ENCODE assay signal across 12 cellular contexts in the genomic region with DNA sequence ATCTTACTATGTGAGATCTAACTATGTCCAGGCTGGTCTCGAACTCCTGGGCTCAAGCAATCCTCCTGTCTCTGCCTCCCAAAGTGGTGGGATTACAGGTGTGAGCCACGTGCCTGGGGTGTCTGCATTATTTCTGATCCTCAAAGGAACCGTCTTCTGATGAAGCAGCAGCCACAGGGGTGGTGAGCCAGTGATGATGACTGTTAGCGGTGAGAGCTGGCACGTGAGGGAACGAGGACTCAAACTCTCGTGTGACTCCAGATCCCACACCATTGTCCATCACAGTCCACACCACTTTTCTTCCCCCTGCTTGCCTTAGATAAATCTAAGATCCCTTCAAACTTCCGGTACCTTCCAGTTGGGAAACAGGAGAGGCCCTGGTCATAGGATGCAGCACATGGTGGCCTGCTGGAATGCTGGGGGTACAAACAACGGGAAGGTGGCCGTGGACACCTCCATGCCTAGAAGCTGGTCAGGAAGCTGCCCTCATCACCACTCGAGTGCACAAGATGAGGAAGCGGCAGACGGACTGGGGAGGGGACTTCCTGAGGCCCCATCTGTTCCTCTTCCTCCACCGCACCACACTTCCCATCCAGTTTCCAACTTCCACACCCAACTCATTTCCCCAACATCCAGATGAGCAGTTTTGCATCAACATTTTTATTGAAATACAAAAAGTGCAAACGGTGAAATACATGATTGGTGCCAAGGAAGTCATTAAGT. TPM values are rescaled to one million over a fixed set of nuclear protein-coding genes. Genes with fewer than 3 reads are reported as not detected.
DNase-seq lines count a peak whose midpoint lies in the region; ATAC-seq and TF ChIP-seq lines count a peak whose summit lies in the region.
"Had no signal": no experiment of that assay in that cellular context is flagged by ENCODE, and none has a peak within 500 bp of the region (broad histone marks: within the 10 kb centered on the region; RNA-seq: fewer than 3 reads in every experiment).

No MANE protein-coding gene starts in this region.

- no peak for TF ChIP-seq POLR2A in tibial nerve (IDR thresholded peaks at IDR 0.05)

- peaks cover 30 to 53% (median 40%) of the 10 kb centered on the region in 4 donors for H3K36me3 ChIP-seq in liver (ENCODE audit: control insufficient read depth in 4 of 4, insufficient read depth in 3 of 4, low read depth in 1 of 4, low read length in 3 of 4)
- peaks cover 3 to 81% (median 34%) of the 10 kb centered on the region in 3 donors for H3K36me3 ChIP-seq in tibial nerve

- peaks cover 18 to 42% (median 21%) of the 10 kb centered on the region in 4 donors for H3K4me1 ChIP-seq in liver (ENCODE audit: control insufficient read depth in 4 of 4, insufficient read depth in 4 of 4, low read length in 3 of 4)
- H3K4me1 ChIP-seq in tibial nerve, result peaks cover 3 to 49% (median 28%) of the 10 kb centered on the region in 4 donors

- CTCF ChIA-PET in activated naive CD4-positive, alpha-beta T cell treated with anti-CD3 and anti-CD28 coated beads, Interleukin-2, amount 10 ng/mL, durations not matched to agents 7 days and 5 days (lab: Charles Lee), result no interaction called here

- H3K4me3 Mint-ChIP-seq in activated naive CD4-positive, alpha-beta T cell treated with anti-CD3 and anti-CD28 coated beads, Interleukin-2, amount 10 ng/mL, durations not matched to agents 7 days and 5 days, result no peak overlapping the region
- peak overlapping the region; percentile 16 for H3K4me3 Mint-ChIP-seq in activated naive CD8-positive, alpha-beta T cell treated with anti-CD3 and anti-CD28 coated beads, Interleukin-2, amount 10 ng/mL, durations not matched to agents 7 days and 5 days
- H3K4me3 Mint-ChIP-seq in osteocyte (ENCODE audit: unreplicated experiment), result no peak overlapping the region

- no peaks in the 10 kb centered on the region for H3K27me3 Mint-ChIP-seq in activated naive CD4-positive, alpha-beta T cell treated with anti-CD3 and anti-CD28 coated beads, Interleukin-2, amount 10 ng/mL, durations not matched to agents 7 days and 5 days
- H3K27me3 Mint-ChIP-seq in activated naive CD8-positive, alpha-beta T cell treated with anti-CD3 and anti-CD28 coated beads, Interleukin-2, amount 10 ng/mL, durations not matched to agents 7 days and 5 days, result no peaks in the 10 kb centered on the region
- H3K27me3 Mint-ChIP-seq in osteocyte (ENCODE audit: unreplicated experiment), result no peaks in the 10 kb centered on the region
- H3K27me3 Mint-ChIP-seq: progenitor cell of endocrine pancreas had no signal

- H3K9me3 ChIP-seq in liver (ENCODE audit: control insufficient read depth in 4 of 4, low read length in 3 of 4), result no peaks in the 10 kb centered on the region
- no peaks in the 10 kb centered on the region for H3K9me3 ChIP-seq in tibial nerve

- peak overlapping the region; percentile 86 to 97 for H3K27ac ChIP-seq in liver (ENCODE audit: low read depth in 1 of 2, low read length in 2 of 2)
- peak overlapping the region in 3 of 4 donors; percentile 74 to 87 (median 87) for H3K27ac ChIP-seq in tibial nerve

- peaks cover 51% of the 10 kb centered on the region for H3K36me3 Mint-ChIP-seq in activated naive CD4-positive, alpha-beta T cell treated with anti-CD3 and anti-CD28 coated beads, Interleukin-2, amount 10 ng/mL, durations not matched to agents 7 days and 5 days
- H3K36me3 Mint-ChIP-seq in activated naive CD8-positive, alpha-beta T cell treated with anti-CD3 and anti-CD28 coated beads, Interleukin-2, amount 10 ng/mL, durations not matched to agents 7 days and 5 days, result peaks cover 26% of the 10 kb centered on the region
- peaks cover 24% of the 10 kb centered on the region for H3K36me3 Mint-ChIP-seq in osteocyte (ENCODE audit: unreplicated experiment)

- peak overlapping the region; percentile 40 for H3K27ac Mint-ChIP-seq in activated naive CD4-positive, alpha-beta T cell treated with anti-CD3 and anti-CD28 coated beads, Interleukin-2, amount 10 ng/mL, durations not matched to agents 7 days and 5 days
- peak overlapping the region; percentile 74 for H3K27ac Mint-ChIP-seq in activated naive CD8-positive, alpha-beta T cell treated with anti-CD3 and anti-CD28 coated beads, Interleukin-2, amount 10 ng/mL, durations not matched to agents 7 days and 5 days
- H3K27ac Mint-ChIP-seq in osteocyte (ENCODE audit: unreplicated experiment), result no peak overlapping the region
- H3K27ac Mint-ChIP-seq: progenitor cell of endocrine pancreas had no signal

- H3K4me1 Mint-ChIP-seq in activated naive CD4-positive, alpha-beta T cell treated with anti-CD3 and anti-CD28 coated beads, Interleukin-2, amount 10 ng/mL, durations not matched to agents 7 days and 5 days, result peaks cover 52% of the 10 kb centered on the region
- H3K4me1 Mint-ChIP-seq in activated naive CD8-positive, alpha-beta T cell treated with anti-CD3 and anti-CD28 coated beads, Interleukin-2, amount 10 ng/mL, durations not matched to agents 7 days and 5 days, result peaks cover 35% of the 10 kb centered on the region
- H3K4me1 Mint-ChIP-seq in osteocyte (ENCODE audit: unreplicated experiment), result peaks cover 15% of the 10 kb centered on the region

- no peak for DNase-seq in activated naive CD4-positive, alpha-beta T cell treated with anti-CD3 and anti-CD28 coated beads, Interleukin-2, amount 10 ng/mL, durations not matched to agents 7 days and 5 days
- no peak for DNase-seq in activated naive CD4-positive, alpha-beta T cell treated with anti-CD3 and anti-CD28 coated beads, Interleukin-2, amount 50 U/mL, for 16 hours
- DNase-seq in activated naive CD8-positive, alpha-beta T cell treated with anti-CD3 and anti-CD28 coated beads, Interleukin-2, amount 10 ng/mL, durations not matched to agents 7 days and 5 days, result no peak
- DNase-seq in tibial nerve (ENCODE audit: low spot score in 2 of 2) (no peak), NCI-H510A (lab: John Stamatoyannopoulos, UW) (no peak), NCI-H526 (lab: John Stamatoyannopoulos, UW) (no peak), osteocyte (ENCODE audit: extremely low spot score, unreplicated experiment) (no peak)
- DNase-seq: activated gamma-delta T cell treated with Interleukin-2 at 50 U/mL for 16 hours, KG1 had no signal

- no peak for TF ChIP-seq RAD21 in liver (IDR thresholded peaks at IDR 0.05)

- H3K27me3 ChIP-seq in liver (ENCODE audit: control insufficient read depth in 4 of 4, insufficient read depth in 4 of 4, low read length in 3 of 4) (no peaks in the 10 kb centered on the region), tibial nerve (no peaks in the 10 kb centered on the region)

- H3K4me3 ChIP-seq in liver (ENCODE audit: low read depth in 1 of 3, low read length in 3 of 3) (no peak overlapping the region), tibial nerve (no peak overlapping the region)

- POLR2A ChIA-PET in activated naive CD8-positive, alpha-beta T cell treated with anti-CD3 and anti-CD28 coated beads, Interleukin-2, amount 10 ng/mL, durations not matched to agents 7 days and 5 days (lab: Charles Lee), result interaction anchor here (0.6 to 1.2 kb wide), 2 partner anchors 9 to 690 kb away, joined by 3 to 4 read pairs; no protein-coding TSS in a partner anchor

- ATAC-seq in activated naive CD8-positive, alpha-beta T cell treated with anti-CD3 and anti-CD28 coated beads, Interleukin-2, amount 10 ng/mL, durations not matched to agents 7 days and 5 days (ENCODE audit: low read depth), result no peak

- H3K9me3 Mint-ChIP-seq in activated naive CD4-positive, alpha-beta T cell treated with anti-CD3 and anti-CD28 coated beads, Interleukin-2, amount 10 ng/mL, durations not matched to agents 7 days and 5 days, result no peaks in the 10 kb centered on the region
- H3K9me3 Mint-ChIP-seq in activated naive CD8-positive, alpha-beta T cell treated with anti-CD3 and anti-CD28 coated beads, Interleukin-2, amount 10 ng/mL, durations not matched to agents 7 days and 5 days, result no peaks in the 10 kb centered on the region
- H3K9me3 Mint-ChIP-seq in osteocyte (ENCODE audit: unreplicated experiment), result no peaks in the 10 kb centered on the region

- TF ChIP-seq CTCF in liver (IDR thresholded peaks at IDR 0.05; ENCODE audit: low read depth, low read length, missing input control) (no peak), tibial nerve (IDR thresholded peaks at IDR 0.05) (no peak), osteocyte (IDR thresholded peaks at IDR 0.05) (no peak)

- TF ChIP-seq EP300 in tibial nerve (IDR thresholded peaks at IDR 0.05), result peak in 1 of 2 donors; percentile 29

- WGBS in liver, result 83% methylated on average over 15 of the region's 15 CpGs
- 76 to 79% methylated on average over 15 of the region's 15 CpGs for WGBS in tibial nerve, 2 donors

- no peak overlapping the region for H3K9ac ChIP-seq in liver (ENCODE audit: low read depth in 1 of 2, low read length in 2 of 2)

TF ChIP-seq in liver, 16 proteins besides CTCF, POLR2A, EP300 and RAD21 (continues in another document):
- TF ChIP-seq, protein P1, sequence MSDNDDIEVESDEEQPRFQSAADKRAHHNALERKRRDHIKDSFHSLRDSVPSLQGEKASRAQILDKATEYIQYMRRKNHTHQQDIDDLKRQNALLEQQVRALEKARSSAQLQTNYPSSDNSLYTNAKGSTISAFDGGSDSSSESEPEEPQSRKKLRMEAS (IDR thresholded peaks at IDR 0.05), result peak; percentile 67

RNA-seq across cellular contexts. Expression of a gene that starts 23.8 kb away (rescaled TPM):
- 10 to 100 TPM; 62.5 to 68.0 TPM for total RNA-seq in activated naive CD8-positive, alpha-beta T cell treated with anti-CD3 and anti-CD28 coated beads, Interleukin-2, amount 10 ng/mL, durations not matched to agents 7 days and 5 days
- total RNA-seq in liver (10 to 100 TPM; 10.9 to 21.9 TPM), tibial nerve (10 to 100 TPM; 47.9 to 83.0 (median 59.8) TPM), osteocyte (97.2 and 98.1 TPM in 2 replicates)
- 10 to 100 TPM; 18.5 to 21.6 TPM for polyA plus RNA-seq in liver

RNA-seq across cellular contexts. Expression of a gene that starts 24.2 kb away (rescaled TPM):
- 10 to 100 TPM; 18.9 to 19.0 TPM for total RNA-seq in activated naive CD8-positive, alpha-beta T cell treated with anti-CD3 and anti-CD28 coated beads, Interleukin-2, amount 10 ng/mL, durations not matched to agents 7 days and 5 days
- total RNA-seq in liver, result 1 to 10 TPM; 3.4 to 8.4 TPM
- polyA plus RNA-seq in liver, result 1 to 10 TPM; 4.8 to 6.3 TPM
- 10 to 100 TPM in 3 of 4 donors, 1 to 10 TPM in 1; 8.8 to 21.6 (median 13.7) TPM for total RNA-seq in tibial nerve
- total RNA-seq in osteocyte, result 11.2 and 14.5 TPM in 2 replicates

RNA-seq across cellular contexts. Expression of a gene that starts 42.4 kb away (rescaled TPM):
- not detected for total RNA-seq in activated naive CD8-positive, alpha-beta T cell treated with anti-CD3 and anti-CD28 coated beads, Interleukin-2, amount 10 ng/mL, durations not matched to agents 7 days and 5 days
- total RNA-seq in liver (1,000 to 10,000 TPM in 1 of 2 donors, 100 to 1,000 TPM in 1; 631 to 1,505 TPM), tibial nerve (not detected), osteocyte (0.19 TPM in 1 of 2 replicates, not detected in the other)
- 1,000 to 10,000 TPM; 1,126 to 1,337 TPM for polyA plus RNA-seq in liver
- total RNA-seq: fibroblast of villous mesenchyme had no signal

RNA-seq across cellular contexts. Expression of a gene that starts 59.2 kb away (rescaled TPM):
- total RNA-seq in activated naive CD8-positive, alpha-beta T cell treated with anti-CD3 and anti-CD28 coated beads, Interleukin-2, amount 10 ng/mL, durations not matched to agents 7 days and 5 days, result 10 to 100 TPM; 64.1 to 70.0 TPM
- 10 to 100 TPM; 44.6 to 49.9 TPM for total RNA-seq in liver
- polyA plus RNA-seq in liver, result 10 to 100 TPM; 36.3 to 37.7 TPM
- 100 to 1,000 TPM; 113 to 203 (median 139) TPM for total RNA-seq in tibial nerve
- 87.2 and 88.6 TPM in 2 replicates for total RNA-seq in osteocyte

RNA-seq across cellular contexts. Expression of a gene that starts 59.6 kb away (rescaled TPM):
- 1 to 10 TPM; 5.8 to 7.6 TPM for total RNA-seq in activated naive CD8-positive, alpha-beta T cell treated with anti-CD3 and anti-CD28 coated beads, Interleukin-2, amount 10 ng/mL, durations not matched to agents 7 days and 5 days
- total RNA-seq in liver, result 1 to 10 TPM; 3.8 to 5.9 TPM
- polyA plus RNA-seq in liver, result 1 to 10 TPM; 2.5 to 2.8 TPM
- total RNA-seq in tibial nerve, result 1 to 10 TPM in 3 of 4 donors, under 1 TPM in 1; 0.59 to 5.2 (median 2.6) TPM
- 6.1 and 6.7 TPM in 2 replicates for total RNA-seq in osteocyte

Comparison
In these comparisons a context has a peak if more than half of its experiments do, and no peak if none do; other contexts are left out.
1. RNA of a gene that starts 42.4 kb away (total RNA-seq): 631 to 1,505 TPM in liver; 0.19 TPM in osteocyte, not detected in activated naive CD8-positive, alpha-beta T cell treated with anti-CD3 and anti-CD28 coated beads, Interleukin-2, amount 10 ng/mL, durations not matched to agents 7 days and 5 days and not detected in tibial nerve; every median in the first group is over 100 times any median in the second.